Comparison of ENCODE assay signal across 9 cellular contexts in genomic region chr11:77776455-77776854, GRCh38. TPM values are rescaled to one million over a fixed set of nuclear protein-coding genes. Genes with fewer than 3 reads are reported as not detected.
A peak's percentile ranks its signal among the peaks of the same experiment; 100 is the strongest.
DNase-seq lines count a peak whose midpoint lies in the region; ATAC-seq, FAIRE-seq and TF ChIP-seq lines count a peak whose summit lies in the region.
"Had no signal": no experiment of that assay in that cellular context is flagged by ENCODE, and none has a peak within 500 bp of the region (broad histone marks: within the 10 kb centered on the region; RNA-seq: fewer than 3 reads in every experiment).

No MANE protein-coding gene starts in this region.

- H4K8ac ChIP-seq in H1 (ENCODE audit: extremely low read depth, insufficient read depth, low read length): no peak overlapping the region

- H3K14ac ChIP-seq in H1 (ENCODE audit: insufficient read length): no peak overlapping the region

- H2BK5ac ChIP-seq in H1 (ENCODE audit: low read depth, low read length): no peak overlapping the region

- DNase-seq in cardiac muscle cell (ENCODE audit: low read depth in 1 of 2, low spot score in 1 of 2): peak in 1 of 2 donors; percentile 22
- no peak for DNase-seq in left cardiac atrium
- DNase-seq in NCI-H2171 treated with DMSO at 0.1 percent for 48 hours (lab: John Stamatoyannopoulos, UW): peak; percentile 39
- DNase-seq in H1 (ENCODE audit: low read depth in 1 of 2, low spot score in 2 of 2): no peak
- no peak for DNase-seq in type B pancreatic cell (ENCODE audit: extremely low spot score, unreplicated experiment)
- DNase-seq in AG08396 (ENCODE audit: low spot score): no peak
- no peak for DNase-seq in activated CD4-positive, alpha-beta T cell treated with anti-CD3 and anti-CD28 coated beads, Interleukin-2, amount 50 U/mL, for 4 hours
- DNase-seq: GF-D8 had no signal

- no peak overlapping the region for H3K23ac ChIP-seq in H1 (ENCODE audit: insufficient read length)

- WGBS in H1 (ENCODE audit: extremely low coverage in 1 of 2, insufficient coverage in 1 of 2, insufficient read length in 1 of 2, insufficient replicate concordance in 2 of 2, low coverage in 1 of 2, low lambda C conversion rate in 2 of 2, missing lambda C conversion rate in 1 of 2), 2 experiments: 82% methylated on average over 1 of the region's 1 CpG; no CpG with 5 or more reads in 1 of the 2 experiments

- no peak overlapping the region for H3K4me3 ChIP-seq in cardiac muscle cell
- no peak overlapping the region for H3K4me3 ChIP-seq in H1 (ENCODE audit: extremely low read depth in 1 of 4, insufficient read depth in 2 of 4, low read depth in 3 of 4, low read length in 4 of 4)

- no peaks in the 10 kb centered on the region for H3K36me3 ChIP-seq in cardiac muscle cell
- H3K36me3 ChIP-seq in H1 (ENCODE audit: control insufficient read depth in 2 of 4, insufficient read depth in 4 of 4, low read length in 3 of 4): no peaks in the 10 kb centered on the region; a peak in 1 of 8 replicates

- no peak overlapping the region for H2BK12ac ChIP-seq in H1 (ENCODE audit: low read depth, low read length)

- CTCF ChIA-PET in H1 (lab: Charles Lee; ENCODE audit: partially characterized antibody): interaction anchor here (0.6 to 1.8 kb wide), 4 partner anchors 10 to 1645 kb away, joined by 3 to 5 read pairs (median 4); no protein-coding TSS in a partner anchor

- TF ChIP-seq RAD21 in H1 (IDR thresholded peaks at IDR 0.05 in 1 of 2, conservative IDR thresholded peaks at IDR 0.05 in 1 of 2; ENCODE audit: low read depth in 2 of 2, low read length in 2 of 2): peak; percentile 40 to 41

- H2AFZ ChIP-seq in H1 (ENCODE audit: low read length): no peak overlapping the region

- H3K9me3 ChIP-seq in cardiac muscle cell (ENCODE audit: low read depth) (no peaks in the 10 kb centered on the region), H1 (ENCODE audit: insufficient read depth in 2 of 2, low read depth in 1 of 2, low read length in 1 of 2) (no peaks in the 10 kb centered on the region)

- no peak for TF ChIP-seq POLR2A in H1 (IDR thresholded peaks at IDR 0.05; ENCODE audit: control extremely low read depth in 1 of 2, low read depth in 2 of 2, low read length in 2 of 2)

- H3K9ac ChIP-seq in H1 (replicated peaks in 1 of 4; ENCODE audit: extremely low read depth in 1 of 4, low read depth in 3 of 4, low read length in 3 of 4): no peak overlapping the region

- POLR2A ChIA-PET in H1 (lab: Charles Lee; ENCODE audit: partially characterized antibody): interaction anchor here (1.1 kb wide), 1 partner anchor 27 kb away, joined by 3 read pairs; no protein-coding TSS in a partner anchor

- no peak overlapping the region for H4K91ac ChIP-seq in H1 (replicated peaks; ENCODE audit: insufficient read length, low read length)

- H3K4me1 ChIP-seq in cardiac muscle cell (ENCODE audit: low read depth) (no peaks in the 10 kb centered on the region), H1 (replicated peaks in 1 of 4; ENCODE audit: control insufficient read depth in 3 of 4, insufficient read depth in 4 of 4, low read length in 3 of 4) (no peaks in the 10 kb centered on the region)

- H3K4me2 ChIP-seq in H1 (ENCODE audit: insufficient read depth in 1 of 2, low read depth in 2 of 2, low read length in 2 of 2): no peak overlapping the region

- no peak overlapping the region for H2BK20ac ChIP-seq in H1 (ENCODE audit: low read length)

- H3K79me2 ChIP-seq in H1 (ENCODE audit: control insufficient read depth in 1 of 2, insufficient read depth in 2 of 2, low read length in 2 of 2): peaks cover 3 to 94% of the 10 kb centered on the region in 2 experiments; a peak in 3 of 4 replicates

- intact Hi-C loops in left cardiac atrium (cut with DNase I): no loop called here

- H3K23me2 ChIP-seq in H1 (ENCODE audit: low read depth, low read length): no peaks in the 10 kb centered on the region

- H3K27ac ChIP-seq in cardiac muscle cell: no peak overlapping the region
- no peak overlapping the region for H3K27ac ChIP-seq in H1 (ENCODE audit: low read depth, low read length)

- H3K36me3 Mint-ChIP-seq in type B pancreatic cell: peaks cover 3% of the 10 kb centered on the region

- peaks cover 21% of the 10 kb centered on the region for H3K4me1 Mint-ChIP-seq in type B pancreatic cell (ENCODE audit: unreplicated experiment)

- H3K27ac Mint-ChIP-seq in type B pancreatic cell: no peak overlapping the region

- peak; percentile 18 for TF ChIP-seq CTCF in cardiac muscle cell (IDR thresholded peaks at IDR 0.05; ENCODE audit: low read depth, low read length)
- TF ChIP-seq CTCF in H1 (IDR thresholded peaks at IDR 0.05; ENCODE audit: control extremely low read depth in 1 of 3, insufficient read depth in 1 of 3, low read depth in 1 of 3, low read length in 3 of 3): no peak
- peak; percentile 63 for TF ChIP-seq CTCF in type B pancreatic cell (conservative IDR thresholded peaks at IDR 0.05)

- H3K56ac ChIP-seq in H1 (replicated peaks; ENCODE audit: insufficient read length, low read depth, low read length): no peak overlapping the region

- H3K9me3 Mint-ChIP-seq in type B pancreatic cell: peaks cover 5% of the 10 kb centered on the region

- H2BK120ac ChIP-seq in H1 (replicated peaks; ENCODE audit: low read depth, low read length): no peak overlapping the region

- no peaks in the 10 kb centered on the region; the same call in 1 of the 2 replicates for H3K79me1 ChIP-seq in H1 (ENCODE audit: low read depth, low read length)

- H3K27me3 ChIP-seq in cardiac muscle cell (no peaks in the 10 kb centered on the region), H1 (replicated peaks in 1 of 4; ENCODE audit: control insufficient read depth in 3 of 4, extremely low read depth in 1 of 4, insufficient read depth in 3 of 4, low read length in 3 of 4) (no peaks in the 10 kb centered on the region)

- FAIRE-seq in H1 (lab: Jason Lieb, UNC): no peak

- no peak overlapping the region for H3K18ac ChIP-seq in H1 (ENCODE audit: extremely low read depth, low read length)

- no peak overlapping the region for H3K4ac ChIP-seq in H1 (replicated peaks; ENCODE audit: insufficient read length, low read depth, low read length)

- no peak overlapping the region for H3K4me3 Mint-ChIP-seq in type B pancreatic cell

- H2AK5ac ChIP-seq in H1 (ENCODE audit: low read depth, low read length): no peak overlapping the region

- no peak overlapping the region for H4K5ac ChIP-seq in H1 (ENCODE audit: insufficient read length, low read depth, low read length)

- no peaks in the 10 kb centered on the region for H3K27me3 Mint-ChIP-seq in type B pancreatic cell

- H2BK15ac ChIP-seq in H1 (ENCODE audit: low read length): no peak overlapping the region

- H4K20me1 ChIP-seq in H1 (replicated peaks in 1 of 2; ENCODE audit: control insufficient read depth in 1 of 2, insufficient read depth in 2 of 2, low read length in 2 of 2): peaks cover 9 to 15% of the 10 kb centered on the region in 2 experiments

- TF ChIP-seq EP300 in H1 (IDR thresholded peaks at IDR 0.05; ENCODE audit: borderline replicate concordance in 1 of 2, low read depth in 2 of 2, low read length in 2 of 2): no peak

- ATAC-seq in left cardiac atrium (no peak), GM21390 (IDR thresholded peaks at IDR 0.05; ENCODE audit: unreplicated experiment) (no peak)

TF ChIP-seq in H1, 55 proteins besides CTCF, POLR2A, EP300 and RAD21 (continues in another document):
- TF ChIP-seq CHD2 (IDR thresholded peaks at IDR 0.05; ENCODE audit: low read length) (no peak), CREB1 (IDR thresholded peaks at IDR 0.05) (no peak), PHF8 (conservative IDR thresholded peaks at IDR 0.05; ENCODE audit: low read depth, low read length) (no peak), ATF2 (IDR thresholded peaks at IDR 0.05; ENCODE audit: low read length) (no peak), JUN (IDR thresholded peaks at IDR 0.05; ENCODE audit: low read depth, low read length) (no peak), SRF (IDR thresholded peaks at IDR 0.05; ENCODE audit: low read depth, low read length) (no peak), TAF7 (optimal IDR thresholded peaks at IDR 0.05; ENCODE audit: borderline replicate concordance, low read depth, low read length) (no peak)

RNA-seq across cellular contexts. Expression of gene RSF1, which starts 44.1 kb away (rescaled TPM):
- total RNA-seq in cardiac muscle cell (47.0 and 81.7 TPM in 2 replicates), left cardiac atrium (10 to 100 TPM; 37.6 to 45.7 TPM), type B pancreatic cell (ENCODE audit: low replicate concordance) (56.6 and 74.2 TPM in 2 replicates)
- polyA plus RNA-seq in cardiac muscle cell (68.9 and 117 TPM in 2 replicates), H1 (2011; rRNA removed) (16.7 and 17.8 TPM in 2 replicates)
- 79.3 and 87.9 TPM in 2 replicates for total RNA-seq in H1 (2021; fragmentation: NEBNext Ultra II Directional; extraction: Animal tissue kit (Norgen Biotek cat#: 25700))
- 34.3 TPM for polyA plus RNA-seq in H1 (2011; cell fraction: cytosol; rRNA removed)
- 15.5 TPM for polyA plus RNA-seq in H1 (2011; cell fraction: nucleus; rRNA removed)
- 55.5 to 73.7 TPM (median 55.6 TPM) in 4 replicates for polyA plus RNA-seq in H1 (2012, experiment 1 of 2)
- polyA plus RNA-seq in H1 (2012, experiment 2 of 2): 2.3 TPM
- 90.3 TPM for polyA plus RNA-seq in H1 (2013, experiment 1 of 2)
- 87.7 TPM for polyA plus RNA-seq in H1 (2013, experiment 2 of 2)
- polyA minus RNA-seq in H1 (2011; rRNA and poly(A)+ RNA removed): 36.1 and 44.6 TPM in 2 replicates
- polyA minus RNA-seq in H1 (2011; cell fraction: cytosol; rRNA and poly(A)+ RNA removed): 31.1 TPM
- 48.7 TPM for polyA minus RNA-seq in H1 (2011; cell fraction: nucleus; rRNA and poly(A)+ RNA removed)

RNA-seq across cellular contexts. Expression of gene AAMDC, which starts 44.5 kb away (rescaled TPM):
- 62.6 and 74.5 TPM in 2 replicates for total RNA-seq in cardiac muscle cell
- polyA plus RNA-seq in cardiac muscle cell: 157 and 169 TPM in 2 replicates
- 10 to 100 TPM; 70.9 to 77.5 TPM for total RNA-seq in left cardiac atrium
- 19.5 and 20.9 TPM in 2 replicates for total RNA-seq in H1 (2021; fragmentation: NEBNext Ultra II Directional; extraction: Animal tissue kit (Norgen Biotek cat#: 25700))
- polyA plus RNA-seq in H1 (2011; rRNA removed): 14.3 and 17.2 TPM in 2 replicates
- 33.0 TPM for polyA plus RNA-seq in H1 (2011; cell fraction: cytosol; rRNA removed)
- polyA plus RNA-seq in H1 (2011; cell fraction: nucleus; rRNA removed): 5.2 TPM
- 51.3 to 68.4 TPM (median 60.2 TPM) in 4 replicates for polyA plus RNA-seq in H1 (2012, experiment 1 of 2)
- 30.8 TPM for polyA plus RNA-seq in H1 (2012, experiment 2 of 2)
- 29.7 TPM for polyA plus RNA-seq in H1 (2013, experiment 1 of 2)
- polyA plus RNA-seq in H1 (2013, experiment 2 of 2): 31.4 TPM
- polyA minus RNA-seq in H1 (2011; rRNA and poly(A)+ RNA removed): 3.9 and 4.5 TPM in 2 replicates
- polyA minus RNA-seq in H1 (2011; cell fraction: cytosol; rRNA and poly(A)+ RNA removed): 5.3 TPM
- polyA minus RNA-seq in H1 (2011; cell fraction: nucleus; rRNA and poly(A)+ RNA removed): not detected
- 16.9 and 33.6 TPM in 2 replicates for total RNA-seq in type B pancreatic cell (ENCODE audit: low replicate concordance)

Comparison
In these comparisons a context has a peak if more than half of its experiments do, and no peak if none do; other contexts are left out.
1. CTCF ChIP-seq: peak in cardiac muscle cell (single experiment) and type B pancreatic cell (single experiment); none in H1 (0 of 3).